Comparison of ENCODE assay signal across 1 cellular context in the genomic region with DNA sequence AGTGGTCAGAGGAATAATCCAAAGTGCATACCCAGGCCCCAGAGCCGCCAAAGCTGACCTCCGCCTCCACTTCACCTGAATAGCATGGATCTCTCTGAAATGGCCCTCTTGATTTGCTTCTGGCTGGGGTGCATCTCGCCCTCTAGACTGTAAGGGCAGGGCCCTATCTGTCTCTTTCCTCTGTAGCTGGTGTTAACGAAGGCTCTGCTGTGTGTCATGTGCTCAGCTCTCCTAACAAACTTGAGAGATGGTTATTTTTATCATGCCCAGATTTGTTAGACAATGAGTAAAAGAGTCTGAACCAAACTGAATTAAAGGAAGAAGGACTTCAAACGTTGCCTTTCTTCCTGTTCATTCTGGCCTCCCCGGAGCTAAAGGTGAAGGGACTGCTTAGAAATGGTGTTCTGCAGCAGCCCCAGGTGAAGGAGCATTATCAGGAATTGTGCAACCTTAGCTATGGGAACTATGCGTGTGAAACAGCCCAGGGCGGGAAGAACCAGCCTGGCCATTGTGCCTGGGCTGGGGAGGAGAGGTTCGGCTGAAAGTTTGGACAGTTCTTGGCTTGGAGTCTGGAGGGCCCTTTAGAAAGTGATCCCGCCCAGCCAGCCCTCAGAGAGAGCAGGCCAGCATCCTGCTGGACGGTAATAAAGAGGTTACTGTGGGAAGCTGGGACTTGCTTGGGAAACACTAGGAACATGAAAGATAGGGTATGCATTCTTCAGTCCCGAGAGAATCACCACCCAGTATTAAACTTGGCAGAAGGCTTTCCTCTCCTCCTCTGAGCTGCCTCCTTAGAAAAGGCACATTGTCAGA.
TF ChIP-seq lines count a peak whose summit lies in the region.

No MANE protein-coding gene starts in this region.

TF ChIP-seq in HepG2, 621 proteins besides CTCF, POLR2A, EP300 and RAD21 (continued from another document and continues in another):
- TF ChIP-seq ZBTB49 (CRISPR knock-in tag; IDR thresholded peaks at IDR 0.05; ENCODE audit: borderline replicate concordance) (no peak), ZNF160 (CRISPR knock-in tag; IDR thresholded peaks at IDR 0.05) (no peak), ISX (CRISPR knock-in tag; conservative IDR thresholded peaks at IDR 0.05) (no peak), JUNB (CRISPR knock-in tag; IDR thresholded peaks at IDR 0.05; ENCODE audit: borderline replicate concordance) (no peak), SALL2 (CRISPR knock-in tag; IDR thresholded peaks at IDR 0.05) (no peak), GATA4 (IDR thresholded peaks at IDR 0.05; ENCODE audit: borderline replicate concordance, low read depth) (no peak), ONECUT2 (CRISPR knock-in tag; IDR thresholded peaks at IDR 0.05) (no peak), TFDP1 (CRISPR knock-in tag; IDR thresholded peaks at IDR 0.05; ENCODE audit: borderline replicate concordance) (peak; percentile 63; the same call in 1 of the 2 replicates), FUBP1 (CRISPR knock-in tag; IDR thresholded peaks at IDR 0.05; ENCODE audit: borderline replicate concordance) (no peak), GLMP (CRISPR knock-in tag; IDR thresholded peaks at IDR 0.05; ENCODE audit: borderline replicate concordance) (no peak), SP4 (CRISPR knock-in tag; IDR thresholded peaks at IDR 0.05) (no peak), ZBTB14 (CRISPR knock-in tag; IDR thresholded peaks at IDR 0.05) (no peak), CHCHD3 (CRISPR knock-in tag; IDR thresholded peaks at IDR 0.05) (no peak), ZNF260 (CRISPR knock-in tag; IDR thresholded peaks at IDR 0.05; ENCODE audit: borderline replicate concordance, low read depth) (no peak), ZNF280D (CRISPR knock-in tag; IDR thresholded peaks at IDR 0.05) (no peak), SNAI1 (CRISPR knock-in tag; IDR thresholded peaks at IDR 0.05; ENCODE audit: borderline replicate concordance) (no peak), RARG (CRISPR knock-in tag; IDR thresholded peaks at IDR 0.05; ENCODE audit: low read depth) (no peak), POGZ (CRISPR knock-in tag; IDR thresholded peaks at IDR 0.05) (0 out of 2 replicates have a peak, but pooled peaks have one; percentile 12), ZNF670 (CRISPR knock-in tag; IDR thresholded peaks at IDR 0.05; ENCODE audit: borderline replicate concordance) (no peak), U2AF1 (optimal IDR thresholded peaks at IDR 0.05; ENCODE audit: low read depth, low read length) (no peak), RFX1 (IDR thresholded peaks at IDR 0.05) (no peak), ZNF772 (CRISPR knock-in tag; IDR thresholded peaks at IDR 0.05) (0 out of 2 replicates have a peak, but pooled peaks have one; percentile 51), ZNF644 (CRISPR knock-in tag; IDR thresholded peaks at IDR 0.05; ENCODE audit: low read depth) (peak; percentile 48; the same call in 1 of the 2 replicates), ETV5 (CRISPR knock-in tag; IDR thresholded peaks at IDR 0.05; ENCODE audit: borderline replicate concordance) (no peak), ZBTB1 (CRISPR knock-in tag; IDR thresholded peaks at IDR 0.05; ENCODE audit: borderline replicate concordance) (no peak), CEBPB (IDR thresholded peaks at IDR 0.05; ENCODE audit: borderline replicate concordance, low read depth, low read length) (peak; percentile 92), CC2D1A (CRISPR knock-in tag; IDR thresholded peaks at IDR 0.05) (no peak), ZNF678 (CRISPR knock-in tag; IDR thresholded peaks at IDR 0.05) (no peak), FOXA3 (CRISPR knock-in tag; IDR thresholded peaks at IDR 0.05) (no peak), AHR (CRISPR knock-in tag; IDR thresholded peaks at IDR 0.05) (no peak), HOXA5 (CRISPR knock-in tag; IDR thresholded peaks at IDR 0.05) (0 out of 2 replicates have a peak, but pooled peaks have one; percentile 53), MYNN (CRISPR knock-in tag; IDR thresholded peaks at IDR 0.05; ENCODE audit: low read depth) (no peak), ZNF367 (CRISPR knock-in tag; IDR thresholded peaks at IDR 0.05; ENCODE audit: borderline replicate concordance) (no peak), ZNF124 (CRISPR knock-in tag; IDR thresholded peaks at IDR 0.05) (0 out of 2 replicates have a peak, but pooled peaks have one; percentile 25)
- TF ChIP-seq, protein P1, sequence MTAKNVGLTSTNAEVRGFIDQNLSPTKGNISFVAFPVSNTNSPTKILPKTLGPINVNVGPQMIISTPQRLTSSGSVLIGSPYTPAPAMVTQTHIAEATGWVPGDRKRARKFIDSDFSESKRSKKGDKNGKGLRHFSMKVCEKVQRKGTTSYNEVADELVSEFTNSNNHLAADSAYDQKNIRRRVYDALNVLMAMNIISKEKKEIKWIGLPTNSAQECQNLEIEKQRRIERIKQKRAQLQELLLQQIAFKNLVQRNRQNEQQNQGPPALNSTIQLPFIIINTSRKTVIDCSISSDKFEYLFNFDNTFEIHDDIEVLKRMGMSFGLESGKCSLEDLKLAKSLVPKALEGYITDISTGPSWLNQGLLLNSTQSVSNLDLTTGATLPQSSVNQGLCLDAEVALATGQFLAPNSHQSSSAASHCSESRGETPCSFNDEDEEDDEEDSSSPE (CRISPR knock-in tag; IDR thresholded peaks at IDR 0.05), result peak; percentile 68
- TF ChIP-seq, protein P2, sequence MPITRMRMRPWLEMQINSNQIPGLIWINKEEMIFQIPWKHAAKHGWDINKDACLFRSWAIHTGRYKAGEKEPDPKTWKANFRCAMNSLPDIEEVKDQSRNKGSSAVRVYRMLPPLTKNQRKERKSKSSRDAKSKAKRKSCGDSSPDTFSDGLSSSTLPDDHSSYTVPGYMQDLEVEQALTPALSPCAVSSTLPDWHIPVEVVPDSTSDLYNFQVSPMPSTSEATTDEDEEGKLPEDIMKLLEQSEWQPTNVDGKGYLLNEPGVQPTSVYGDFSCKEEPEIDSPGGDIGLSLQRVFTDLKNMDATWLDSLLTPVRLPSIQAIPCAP (CRISPR knock-in tag; IDR thresholded peaks at IDR 0.05; ENCODE audit: low read depth), result no peak
- TF ChIP-seq, protein P3, sequence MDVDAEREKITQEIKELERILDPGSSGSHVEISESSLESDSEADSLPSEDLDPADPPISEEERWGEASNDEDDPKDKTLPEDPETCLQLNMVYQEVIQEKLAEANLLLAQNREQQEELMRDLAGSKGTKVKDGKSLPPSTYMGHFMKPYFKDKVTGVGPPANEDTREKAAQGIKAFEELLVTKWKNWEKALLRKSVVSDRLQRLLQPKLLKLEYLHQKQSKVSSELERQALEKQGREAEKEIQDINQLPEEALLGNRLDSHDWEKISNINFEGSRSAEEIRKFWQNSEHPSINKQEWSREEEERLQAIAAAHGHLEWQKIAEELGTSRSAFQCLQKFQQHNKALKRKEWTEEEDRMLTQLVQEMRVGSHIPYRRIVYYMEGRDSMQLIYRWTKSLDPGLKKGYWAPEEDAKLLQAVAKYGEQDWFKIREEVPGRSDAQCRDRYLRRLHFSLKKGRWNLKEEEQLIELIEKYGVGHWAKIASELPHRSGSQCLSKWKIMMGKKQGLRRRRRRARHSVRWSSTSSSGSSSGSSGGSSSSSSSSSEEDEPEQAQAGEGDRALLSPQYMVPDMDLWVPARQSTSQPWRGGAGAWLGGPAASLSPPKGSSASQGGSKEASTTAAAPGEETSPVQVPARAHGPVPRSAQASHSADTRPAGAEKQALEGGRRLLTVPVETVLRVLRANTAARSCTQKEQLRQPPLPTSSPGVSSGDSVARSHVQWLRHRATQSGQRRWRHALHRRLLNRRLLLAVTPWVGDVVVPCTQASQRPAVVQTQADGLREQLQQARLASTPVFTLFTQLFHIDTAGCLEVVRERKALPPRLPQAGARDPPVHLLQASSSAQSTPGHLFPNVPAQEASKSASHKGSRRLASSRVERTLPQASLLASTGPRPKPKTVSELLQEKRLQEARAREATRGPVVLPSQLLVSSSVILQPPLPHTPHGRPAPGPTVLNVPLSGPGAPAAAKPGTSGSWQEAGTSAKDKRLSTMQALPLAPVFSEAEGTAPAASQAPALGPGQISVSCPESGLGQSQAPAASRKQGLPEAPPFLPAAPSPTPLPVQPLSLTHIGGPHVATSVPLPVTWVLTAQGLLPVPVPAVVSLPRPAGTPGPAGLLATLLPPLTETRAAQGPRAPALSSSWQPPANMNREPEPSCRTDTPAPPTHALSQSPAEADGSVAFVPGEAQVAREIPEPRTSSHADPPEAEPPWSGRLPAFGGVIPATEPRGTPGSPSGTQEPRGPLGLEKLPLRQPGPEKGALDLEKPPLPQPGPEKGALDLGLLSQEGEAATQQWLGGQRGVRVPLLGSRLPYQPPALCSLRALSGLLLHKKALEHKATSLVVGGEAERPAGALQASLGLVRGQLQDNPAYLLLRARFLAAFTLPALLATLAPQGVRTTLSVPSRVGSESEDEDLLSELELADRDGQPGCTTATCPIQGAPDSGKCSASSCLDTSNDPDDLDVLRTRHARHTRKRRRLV (CRISPR knock-in tag; IDR thresholded peaks at IDR 0.05), result no peak
